ENCODE assay signal across 27 cellular contexts in the genomic region with DNA sequence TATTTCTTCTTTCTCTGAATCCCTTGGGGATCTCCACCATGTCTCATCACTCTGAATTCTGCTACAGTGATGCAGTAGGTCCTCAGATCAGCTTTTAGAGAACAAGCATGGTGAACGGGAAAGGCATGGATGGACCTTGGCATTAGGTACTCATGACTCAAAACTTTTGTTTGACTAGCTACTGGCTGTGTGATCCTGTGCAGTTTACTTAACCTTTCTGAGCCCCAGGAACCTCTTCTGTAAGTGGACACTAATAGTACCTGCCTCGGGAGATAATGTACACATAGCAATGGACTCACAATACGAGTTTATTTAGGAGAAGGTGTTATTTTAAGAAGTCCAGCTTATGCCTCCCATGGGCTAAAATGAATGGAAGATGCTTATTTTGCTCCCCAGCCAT.
"Had no signal": no experiment of that assay in that cellular context is flagged by ENCODE, and none has a peak within 500 bp of the region (broad histone marks: within the 10 kb centered on the region; RNA-seq: fewer than 3 reads in every experiment).

No MANE protein-coding gene starts in this region.

- H3K27ac Mint-ChIP-seq: naive thymus-derived CD4-positive, alpha-beta T cell; nephron; neural progenitor cell; stimulated activated naive B cell treated with anti-CD40 and anti-IgM and Interleukin-4, amounts not matched to agents 10 μg/mL and 1 μg/mL and 100 μg/mL, for 72 hours; stimulated activated naive CD8-positive, alpha-beta T cell treated with anti-CD3 and anti-CD28 coated beads, Interleukin-15, Interleukin-2, amounts not matched to agents 100 ng/mL and 50 ng/mL, for 24 hours had no signal

- H3K36me3 ChIP-seq: neural progenitor cell, pancreas, prostate gland, right atrium auricular region, right lobe of liver, sigmoid colon, stomach, thoracic aorta, thyroid gland, tibial nerve, upper lobe of left lung, uterus had no signal

- H3K36me3 Mint-ChIP-seq: naive thymus-derived CD4-positive, alpha-beta T cell; natural killer cell; neural progenitor cell; stimulated activated effector memory CD8-positive, alpha-beta T cell treated with anti-CD3 and anti-CD28 coated beads, Interleukin-12 subunit alpha, Interleukin-12 subunit beta, amount 100 ng/mL, for 72 hours; stimulated activated naive B cell treated with anti-CD40 and anti-IgM and Interleukin-4, amounts not matched to agents 10 μg/mL and 1 μg/mL and 100 μg/mL, for 72 hours had no signal

- H3K9me3 ChIP-seq: pancreas, prostate gland, right atrium auricular region, right lobe of liver, sigmoid colon, stomach, thoracic aorta, thyroid gland, tibial nerve, upper lobe of left lung, uterus had no signal

- H2AFZ ChIP-seq: neural progenitor cell had no signal

- DNase-seq: naive thymus-derived CD4-positive, alpha-beta T cell; natural killer cell; occipital lobe; pancreas; retina; right lobe of liver; sigmoid colon; small intestine; stimulated activated CD4-positive, alpha-beta T cell treated with anti-CD3 and anti-CD28 coated beads, Interleukin-15, amount 100 ng/mL, for 24 hours; stimulated activated CD4-positive, alpha-beta T cell treated with anti-CD3 and anti-CD28 coated beads, Interleukin-2, amount 100 ng/mL, for 24 hours; stimulated activated CD4-positive, alpha-beta T cell treated with anti-CD3 and anti-CD28 coated beads, Interleukin-2, amount 100 ng/mL, for 48 hours; stimulated activated CD4-positive, alpha-beta T cell treated with anti-CD3 and anti-CD28 coated beads, Interleukin-4, amount 100 ng/mL, for 24 hours; stimulated activated naive CD4-positive, alpha-beta T cell treated with Interleukin-2 at 50 U/mL for 16 hours; stomach; thyroid gland; trophoblast cell; upper lobe of left lung; uterus had no signal

- H3K27me3 ChIP-seq: neural progenitor cell, pancreas, right atrium auricular region, right lobe of liver, thyroid gland, tibial nerve, upper lobe of left lung, uterus had no signal

- ATAC-seq: natural killer cell; pancreas; stimulated activated effector memory CD8-positive, alpha-beta T cell treated with anti-CD3 and anti-CD28 coated beads, Interleukin-12 subunit alpha, Interleukin-12 subunit beta, amount 100 ng/mL, for 72 hours had no signal

- H3K9me3 Mint-ChIP-seq: naive thymus-derived CD4-positive, alpha-beta T cell; natural killer cell; nephron; neural progenitor cell; stimulated activated effector memory CD8-positive, alpha-beta T cell treated with anti-CD3 and anti-CD28 coated beads, Interleukin-12 subunit alpha, Interleukin-12 subunit beta, amount 100 ng/mL, for 72 hours; stimulated activated naive CD8-positive, alpha-beta T cell treated with anti-CD3 and anti-CD28 coated beads, Interleukin-15, Interleukin-2, amounts not matched to agents 100 ng/mL and 50 ng/mL, for 24 hours had no signal

- H3K9ac ChIP-seq: neural progenitor cell had no signal

- H3K27ac ChIP-seq: neural progenitor cell, pancreas, prostate gland, right atrium auricular region, right lobe of liver, sigmoid colon, stomach, thoracic aorta, thyroid gland, tibial nerve, upper lobe of left lung, uterus had no signal

- H3K4me3 ChIP-seq: neural progenitor cell, pancreas, prostate gland, right atrium auricular region, right lobe of liver, sigmoid colon, stomach, thoracic aorta, thyroid gland, tibial nerve, upper lobe of left lung, uterus had no signal

- FAIRE-seq: pancreas, small intestine had no signal

- H3K4me1 ChIP-seq: pancreas, prostate gland, right atrium auricular region, sigmoid colon, stomach, thyroid gland, tibial nerve, upper lobe of left lung, uterus had no signal

- H3K4me3 Mint-ChIP-seq: naive thymus-derived CD4-positive, alpha-beta T cell; natural killer cell; nephron; neural progenitor cell; stimulated activated effector memory CD8-positive, alpha-beta T cell treated with anti-CD3 and anti-CD28 coated beads, Interleukin-12 subunit alpha, Interleukin-12 subunit beta, amount 100 ng/mL, for 72 hours; stimulated activated naive B cell treated with anti-CD40 and anti-IgM and Interleukin-4, amounts not matched to agents 10 μg/mL and 1 μg/mL and 100 μg/mL, for 72 hours; stimulated activated naive CD8-positive, alpha-beta T cell treated with anti-CD3 and anti-CD28 coated beads, Interleukin-15, Interleukin-2, amounts not matched to agents 100 ng/mL and 50 ng/mL, for 24 hours had no signal

- H3K4me2 ChIP-seq: neural progenitor cell had no signal
